Comparison of ENCODE assay signal across 9 cellular contexts in genomic region chr22:30196867-30197336, GRCh38. TPM values are rescaled to one million over a fixed set of nuclear protein-coding genes. Genes with fewer than 3 reads are reported as not detected.
DNase-seq lines count a peak whose midpoint lies in the region; ATAC-seq and TF ChIP-seq lines count a peak whose summit lies in the region.
"Had no signal": no experiment of that assay in that cellular context is flagged by ENCODE, and none has a peak within 500 bp of the region (broad histone marks: within the 10 kb centered on the region; RNA-seq: fewer than 3 reads in every experiment).

No MANE protein-coding gene starts in this region.

- TF ChIP-seq POLR2A in esophagus squamous epithelium (IDR thresholded peaks at IDR 0.05) (no peak), prostate gland (IDR thresholded peaks at IDR 0.05) (no peak)

- H3K4me3 ChIP-seq in SK-N-MC (no peak overlapping the region), esophagus squamous epithelium (no peak overlapping the region), prostate gland (no peak overlapping the region)

- peak overlapping the region; percentile 42; the same call in 1 of the 2 replicates for H3K27ac ChIP-seq in SK-N-MC
- peak overlapping the region; percentile 72 to 90 (median 86) for H3K27ac ChIP-seq in esophagus squamous epithelium
- peak overlapping the region; percentile 61 to 73 for H3K27ac ChIP-seq in prostate gland

- H3K9me3 ChIP-seq in ES-I3 (ENCODE audit: control insufficient read depth, insufficient read depth, low read length) (no peaks in the 10 kb centered on the region), SK-N-MC (ENCODE audit: low read depth, low read length) (no peaks in the 10 kb centered on the region), esophagus squamous epithelium (no peaks in the 10 kb centered on the region), prostate gland (no peaks in the 10 kb centered on the region)

- 0 to 4% methylated on average over 2 of the region's 2 CpGs for WGBS in esophagus squamous epithelium, 2 donors
- 0% methylated on average over 2 of the region's 2 CpGs for WGBS in prostate gland

- H3K4me1 ChIP-seq in ES-I3 (ENCODE audit: insufficient read depth, low read length): peaks cover 30% of the 10 kb centered on the region
- H3K4me1 ChIP-seq in esophagus squamous epithelium: peaks cover 17 to 52% (median 20%) of the 10 kb centered on the region in 3 donors
- peaks cover 4% of the 10 kb centered on the region for H3K4me1 ChIP-seq in prostate gland (replicated peaks)

- no peaks in the 10 kb centered on the region for H3K27me3 ChIP-seq in esophagus squamous epithelium
- H3K27me3 ChIP-seq in prostate gland (replicated peaks; ENCODE audit: insufficient read depth): no peaks in the 10 kb centered on the region

- no peak for TF ChIP-seq CTCF in esophagus squamous epithelium (IDR thresholded peaks at IDR 0.05)
- TF ChIP-seq CTCF in prostate gland (IDR thresholded peaks at IDR 0.05): no peak

- no peak for DNase-seq in SK-N-MC (ENCODE audit: low read depth, low spot score)
- DNase-seq in esophagus squamous epithelium (lab: John Stamatoyannopoulos, UW): no peak
- no peak for DNase-seq in prostate gland (ENCODE audit: low spot score)
- no peak for DNase-seq in DMS79 (lab: John Stamatoyannopoulos, UW)
- DNase-seq in GM03348 (ENCODE audit: low spot score): no peak
- DNase-seq: NCI-H446 had no signal

- H3K36me3 ChIP-seq in ES-I3 (ENCODE audit: insufficient read depth, low read length) (no peaks in the 10 kb centered on the region; the same call in 1 of the 2 replicates), SK-N-MC (ENCODE audit: insufficient read depth, low read length) (no peaks in the 10 kb centered on the region), esophagus squamous epithelium (no peaks in the 10 kb centered on the region), prostate gland (no peaks in the 10 kb centered on the region)

- H3K9ac ChIP-seq in ES-I3 (ENCODE audit: low read depth, low read length) (peak overlapping the region; percentile 28; the same call in 1 of the 2 replicates), SK-N-MC (ENCODE audit: insufficient read length) (no peak overlapping the region)

- intact Hi-C loops in esophagus squamous epithelium (cut with DNase I): no loop called here
- intact Hi-C loops in prostate gland (cut with DNase I): no loop called here

- no peak for ATAC-seq in HG02571 (IDR thresholded peaks at IDR 0.05; ENCODE audit: unreplicated experiment)
- ATAC-seq in HG02973 (IDR thresholded peaks at IDR 0.05; ENCODE audit: unreplicated experiment): no peak

RNA-seq across cellular contexts. Expression of gene LIF, which starts 49.7 kb away (rescaled TPM):
- under 1 TPM; 0.08 to 0.76 (median 0.10) TPM for total RNA-seq in esophagus squamous epithelium
- under 1 TPM; 0.40 to 0.59 TPM for total RNA-seq in prostate gland
